In the genomic region with DNA sequence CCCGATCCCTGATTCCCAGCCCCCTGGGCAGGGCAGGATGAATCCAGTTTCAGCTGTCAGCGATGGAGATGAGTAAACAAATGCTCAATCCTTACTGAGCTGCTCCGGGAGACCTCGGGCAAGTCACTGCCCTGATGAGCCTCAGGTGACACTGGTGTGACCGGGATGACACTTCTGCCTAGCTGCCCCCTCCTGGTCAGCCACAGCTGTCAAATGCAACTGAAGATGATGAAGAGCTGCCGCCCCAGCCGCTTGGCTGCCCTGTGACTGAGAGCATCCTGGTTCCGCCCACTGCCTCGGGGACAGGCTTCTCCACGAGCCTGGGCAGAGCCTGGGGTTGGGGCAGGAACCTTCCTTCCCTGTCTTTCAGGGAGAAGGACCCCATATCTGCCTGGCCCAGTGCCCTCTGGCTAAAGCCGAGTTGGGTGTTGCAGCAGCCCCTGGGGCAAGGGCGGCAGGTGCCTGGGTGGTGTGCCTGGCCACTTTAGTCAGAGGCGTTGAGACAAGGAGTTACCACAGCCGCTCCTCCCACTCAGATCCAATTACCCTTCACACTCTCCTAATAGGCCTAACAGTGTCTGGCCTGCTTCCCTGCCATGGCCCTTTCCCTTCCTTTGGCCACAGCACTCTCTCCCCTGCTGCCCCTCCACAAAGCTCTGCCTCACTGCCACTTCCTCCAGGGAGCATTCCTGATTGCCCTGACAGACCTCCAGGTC, we compare ENCODE assay signal across 13 cellular contexts. TPM values are rescaled to one million over a fixed set of nuclear protein-coding genes. Genes with fewer than 3 reads are reported as not detected.
DNase-seq lines count a peak whose midpoint lies in the region; ATAC-seq and TF ChIP-seq lines count a peak whose summit lies in the region.
"Had no signal": no experiment of that assay in that cellular context is flagged by ENCODE, and none has a peak within 500 bp of the region (broad histone marks: within the 10 kb centered on the region; RNA-seq: fewer than 3 reads in every experiment).

No MANE protein-coding gene starts in this region.

- H3F3A ChIP-seq in SK-N-SH (replicated peaks; ENCODE audit: insufficient read depth) = no peaks in the 10 kb centered on the region
- H3F3A ChIP-seq in smooth muscle cell (ENCODE audit: low read depth) = no peaks in the 10 kb centered on the region

- TF ChIP-seq CTCF in SK-N-SH (IDR thresholded peaks at IDR 0.05) = no peak
- no peak for TF ChIP-seq CTCF in RWPE1 (conservative IDR thresholded peaks at IDR 0.05; ENCODE audit: low read depth)
- no peak for TF ChIP-seq CTCF in upper lobe of right lung (IDR thresholded peaks at IDR 0.05)
- TF ChIP-seq CTCF in smooth muscle cell (IDR thresholded peaks at IDR 0.05; ENCODE audit: borderline replicate concordance, insufficient read depth, poor library complexity, severe bottlenecking) = no peak

- H3K4me3 ChIP-seq in SK-N-SH (ENCODE audit: low read depth in 2 of 2, low read length in 1 of 2) (no peak overlapping the region), upper lobe of right lung (no peak overlapping the region), MG63 (no peak overlapping the region), smooth muscle cell (no peak overlapping the region)
- H3K4me3 ChIP-seq: SK-N-MC had no signal

- H3K36me3 ChIP-seq in SK-N-SH (replicated peaks in 1 of 2; ENCODE audit: control insufficient read depth in 1 of 2, insufficient read depth in 2 of 2, low read length in 1 of 2) = no peaks in the 10 kb centered on the region
- H3K36me3 ChIP-seq in upper lobe of right lung = no peaks in the 10 kb centered on the region
- no peaks in the 10 kb centered on the region for H3K36me3 ChIP-seq in MG63
- no peaks in the 10 kb centered on the region for H3K36me3 ChIP-seq in smooth muscle cell (ENCODE audit: low read depth)

- H3K27me3 ChIP-seq in SK-N-SH (ENCODE audit: insufficient read depth) = no peaks in the 10 kb centered on the region
- no peaks in the 10 kb centered on the region for H3K27me3 ChIP-seq in upper lobe of right lung
- peaks cover 31% of the 10 kb centered on the region for H3K27me3 ChIP-seq in MG63
- no peaks in the 10 kb centered on the region for H3K27me3 ChIP-seq in smooth muscle cell (ENCODE audit: low read depth)

- H3K4me2 ChIP-seq in SK-N-SH = no peak overlapping the region
- no peak overlapping the region for H3K4me2 ChIP-seq in smooth muscle cell

- peaks cover 0 to 22% of the 10 kb centered on the region in 2 experiments; a peak in 1 of 4 replicates for H3K4me1 ChIP-seq in SK-N-SH (ENCODE audit: control insufficient read depth in 1 of 2, insufficient read depth in 2 of 2, low read depth in 1 of 2, low read length in 1 of 2)
- peaks cover 19% of the 10 kb centered on the region for H3K4me1 ChIP-seq in upper lobe of right lung
- no peaks in the 10 kb centered on the region for H3K4me1 ChIP-seq in smooth muscle cell (ENCODE audit: low read depth)

- CTCF ChIA-PET in SK-N-SH (lab: Yijun Ruan, JAX) = interaction anchor here (0.6 to 17.3 kb wide), 2 partner anchors 108 to 342 kb away, joined by 3 to 544 read pairs; no protein-coding TSS in a partner anchor
- CTCF ChIA-PET in RWPE1 (lab: Yijun Ruan, JAX) = interaction anchor here (0.6 to 1.2 kb wide), 3 partner anchors 13 to 109 kb away, joined by 3 to 6 read pairs (median 4); no protein-coding TSS in a partner anchor

- TF ChIP-seq RAD21 in SK-N-SH (IDR thresholded peaks at IDR 0.05; ENCODE audit: low read length) = no peak

- DNase-seq in SK-N-SH (no peak), RWPE1 (ENCODE audit: low spot score) (no peak), iPS-NIHi11 (ENCODE audit: low spot score) (peak; percentile 44), upper lobe of right lung (no peak), MG63 (no peak), RKO (ENCODE audit: low spot score) (no peak), smooth muscle cell (lab: John Stamatoyannopoulos, UW; ENCODE audit: unreplicated experiment) (no peak)
- DNase-seq: NCI-H2171; stimulated activated CD4-positive, alpha-beta T cell treated with anti-CD3 and anti-CD28 coated beads, Interleukin-4, amount 100 ng/mL, for 1 hour had no signal

- no peak overlapping the region for H2AFZ ChIP-seq in SK-N-SH (ENCODE audit: low read depth)
- no peak overlapping the region for H2AFZ ChIP-seq in smooth muscle cell (ENCODE audit: low read depth)

- H3K9me3 ChIP-seq in SK-N-SH (no peaks in the 10 kb centered on the region), upper lobe of right lung (no peaks in the 10 kb centered on the region), MG63 (no peaks in the 10 kb centered on the region; the same call in 1 of the 2 replicates), smooth muscle cell (replicated peaks; ENCODE audit: low read depth) (no peaks in the 10 kb centered on the region)

- H3K9me2 ChIP-seq in SK-N-SH = no peaks in the 10 kb centered on the region

- WGBS in SK-N-SH (ENCODE audit: low lambda C conversion rate) = 71% methylated on average over 6 of the region's 14 CpGs
- 73% methylated on average over 14 of the region's 14 CpGs for WGBS in smooth muscle cell (ENCODE audit: low lambda C conversion rate)

- H4K20me1 ChIP-seq in SK-N-SH (ENCODE audit: insufficient read depth) = no peaks in the 10 kb centered on the region
- no peaks in the 10 kb centered on the region for H4K20me1 ChIP-seq in smooth muscle cell (ENCODE audit: low read depth)

- POLR2A ChIA-PET in SK-N-SH (lab: Yijun Ruan, JAX) = no interaction called here
- POLR2A ChIA-PET in RWPE1 (lab: Yijun Ruan, JAX; ENCODE audit: low non-redundant PET) = no interaction called here

- H3K9ac ChIP-seq in SK-N-SH (no peak overlapping the region), smooth muscle cell (ENCODE audit: low read depth) (no peak overlapping the region)

- H3K27ac ChIP-seq in SK-N-SH (ENCODE audit: low read depth in 2 of 2, low read length in 1 of 2) = no peak overlapping the region
- H3K27ac ChIP-seq in RWPE1 = peak overlapping the region; percentile 33
- no peak overlapping the region for H3K27ac ChIP-seq in upper lobe of right lung
- H3K27ac ChIP-seq in smooth muscle cell (ENCODE audit: low read depth) = no peak overlapping the region
- H3K27ac ChIP-seq: SK-N-MC had no signal

- TF ChIP-seq EP300 in SK-N-SH (IDR thresholded peaks at IDR 0.05; ENCODE audit: borderline replicate concordance in 1 of 2, low read depth in 1 of 2, low read length in 1 of 2) = no peak

- H3K79me2 ChIP-seq in SK-N-SH (ENCODE audit: insufficient read depth) (no peaks in the 10 kb centered on the region), smooth muscle cell (ENCODE audit: low read depth) (no peaks in the 10 kb centered on the region)

- ATAC-seq in SK-N-SH treated with all-trans-retinoic acid at 6 μM for 48 hours (no peak), upper lobe of right lung (peak; percentile 12)

- intact Hi-C loops in upper lobe of right lung (cut with DNase I) = no loop called here

TF ChIP-seq in SK-N-SH treated with all-trans-retinoic acid at 6 μM for 48 hours, 23 proteins besides CTCF, POLR2A, EP300 and RAD21:
- TF ChIP-seq ZNF8 (CRISPR knock-in tag; IDR thresholded peaks at IDR 0.05) = 0 out of 2 replicates have a peak, but pooled peaks have one; percentile 9
- TF ChIP-seq TOX (CRISPR knock-in tag; IDR thresholded peaks at IDR 0.05; ENCODE audit: borderline replicate concordance) = no peak
- TF ChIP-seq ZNF565 (CRISPR knock-in tag; conservative IDR thresholded peaks at IDR 0.05; ENCODE audit: low read depth) = no peak

TF ChIP-seq in SK-N-SH, 30 proteins besides CTCF, POLR2A, EP300 and RAD21 (continues in another document):
- TF ChIP-seq, protein P1, sequence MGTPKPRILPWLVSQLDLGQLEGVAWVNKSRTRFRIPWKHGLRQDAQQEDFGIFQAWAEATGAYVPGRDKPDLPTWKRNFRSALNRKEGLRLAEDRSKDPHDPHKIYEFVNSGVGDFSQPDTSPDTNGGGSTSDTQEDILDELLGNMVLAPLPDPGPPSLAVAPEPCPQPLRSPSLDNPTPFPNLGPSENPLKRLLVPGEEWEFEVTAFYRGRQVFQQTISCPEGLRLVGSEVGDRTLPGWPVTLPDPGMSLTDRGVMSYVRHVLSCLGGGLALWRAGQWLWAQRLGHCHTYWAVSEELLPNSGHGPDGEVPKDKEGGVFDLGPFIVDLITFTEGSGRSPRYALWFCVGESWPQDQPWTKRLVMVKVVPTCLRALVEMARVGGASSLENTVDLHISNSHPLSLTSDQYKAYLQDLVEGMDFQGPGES (IDR thresholded peaks at IDR 0.05; ENCODE audit: low read depth, low read length) = no peak
- TF ChIP-seq RXRA (IDR thresholded peaks at IDR 0.05; ENCODE audit: borderline replicate concordance, low read depth) = no peak

RNA-seq across cellular contexts. Expression of a gene that starts 5.5 kb away (rescaled TPM):
- polyA plus RNA-seq in SK-N-SH (2012; rRNA removed) (not detected in 2 replicates), smooth muscle cell (not detected in 2 replicates)
- not detected in 2 replicates for polyA plus RNA-seq in SK-N-SH (2012; cell fraction: cytosol; rRNA removed)
- polyA plus RNA-seq in SK-N-SH (2012; cell fraction: nucleus; rRNA removed) = not detected in 2 replicates
- total RNA-seq in upper lobe of right lung (15.5 TPM), smooth muscle cell (not detected in 2 replicates)
- not detected in 2 replicates for total RNA-seq in MG63 (2014; rRNA removed; shearing (Covaris generic); ENCODE audit: low replicate concordance)
- total RNA-seq: osteoblast had no signal
- polyA plus RNA-seq: IgD-negative memory B cell had no signal

RNA-seq across cellular contexts. Expression of a gene that starts 37.2 kb away (rescaled TPM):
- polyA plus RNA-seq in SK-N-SH (2012; rRNA removed) (43.6 and 63.3 TPM in 2 replicates), smooth muscle cell (58.1 and 67.4 TPM in 2 replicates)
- polyA plus RNA-seq in SK-N-SH (2012; cell fraction: cytosol; rRNA removed) = 45.7 and 48.3 TPM in 2 replicates
- polyA plus RNA-seq in SK-N-SH (2012; cell fraction: nucleus; rRNA removed) = 49.1 and 64.3 TPM in 2 replicates
- total RNA-seq in upper lobe of right lung (31.2 TPM), smooth muscle cell (36.6 and 39.5 TPM in 2 replicates)
- total RNA-seq in MG63 (2014; rRNA removed; shearing (Covaris generic); ENCODE audit: low replicate concordance) = 177 and 277 TPM in 2 replicates

RNA-seq across cellular contexts. Expression of a gene that starts 37.3 kb away (rescaled TPM):
- polyA plus RNA-seq in SK-N-SH (2012; rRNA removed) = 81.2 and 104 TPM in 2 replicates
- 67.5 and 76.5 TPM in 2 replicates for polyA plus RNA-seq in SK-N-SH (2012; cell fraction: cytosol; rRNA removed)
- polyA plus RNA-seq in SK-N-SH (2012; cell fraction: nucleus; rRNA removed) = 127 and 149 TPM in 2 replicates
- total RNA-seq in upper lobe of right lung = 35.2 TPM
- 133 and 193 TPM in 2 replicates for total RNA-seq in MG63 (2014; rRNA removed; shearing (Covaris generic); ENCODE audit: low replicate concordance)
- 34.7 and 38.1 TPM in 2 replicates for total RNA-seq in smooth muscle cell
- polyA plus RNA-seq in smooth muscle cell = 59.7 and 62.1 TPM in 2 replicates

RNA-seq across cellular contexts. Expression of a gene that starts 37.7 kb away (rescaled TPM):
- polyA plus RNA-seq in SK-N-SH (2012; rRNA removed) = 5.8 and 6.8 TPM in 2 replicates
- polyA plus RNA-seq in SK-N-SH (2012; cell fraction: cytosol; rRNA removed) = 3.1 and 4.9 TPM in 2 replicates
- 4.8 and 5.8 TPM in 2 replicates for polyA plus RNA-seq in SK-N-SH (2012; cell fraction: nucleus; rRNA removed)
- 47.5 TPM for total RNA-seq in upper lobe of right lung
- total RNA-seq in MG63 (2014; rRNA removed; shearing (Covaris generic); ENCODE audit: low replicate concordance) = not detected in 2 replicates
- total RNA-seq in smooth muscle cell = 2.2 and 4.0 TPM in 2 replicates
- 2.8 and 5.4 TPM in 2 replicates for polyA plus RNA-seq in smooth muscle cell
- total RNA-seq: osteoblast had no signal
- polyA plus RNA-seq: IgD-negative memory B cell had no signal

RNA-seq across cellular contexts. Expression of a gene that starts 51.4 kb away (rescaled TPM):
- polyA plus RNA-seq in SK-N-SH (2012; rRNA removed) (not detected in 2 replicates), smooth muscle cell (not detected in 2 replicates)
- polyA plus RNA-seq in SK-N-SH (2012; cell fraction: cytosol; rRNA removed) = not detected in 2 replicates
- not detected in 2 replicates for polyA plus RNA-seq in SK-N-SH (2012; cell fraction: nucleus; rRNA removed)
- total RNA-seq in upper lobe of right lung (3.8 TPM), smooth muscle cell (not detected in 2 replicates)
- not detected in 2 replicates for total RNA-seq in MG63 (2014; rRNA removed; shearing (Covaris generic); ENCODE audit: low replicate concordance)
- total RNA-seq: osteoblast had no signal

Comparison
In these comparisons a context has a peak if more than half of its experiments do, and no peak if none do; other contexts are left out.
1. RNA of a gene that starts 5.5 kb away (total RNA-seq): 15.5 TPM in upper lobe of right lung (single experiment); not detected in MG63 and not detected in smooth muscle cell; every median in the first group is over 10 times any median in the second.